Comparison of ENCODE assay signal across 1 cellular context in genomic region chr16:3004781-3005284, GRCh38.
TF ChIP-seq lines count a peak whose summit lies in the region.

No MANE protein-coding gene starts in this region.

TF ChIP-seq in HCT116, 20 proteins besides CTCF, POLR2A, EP300 and RAD21:
- TF ChIP-seq SP1 (IDR thresholded peaks at IDR 0.05; ENCODE audit: low read depth): no peak
- no peak for TF ChIP-seq EGR1 (IDR thresholded peaks at IDR 0.05; ENCODE audit: low read depth)
- TF ChIP-seq, protein P1, sequence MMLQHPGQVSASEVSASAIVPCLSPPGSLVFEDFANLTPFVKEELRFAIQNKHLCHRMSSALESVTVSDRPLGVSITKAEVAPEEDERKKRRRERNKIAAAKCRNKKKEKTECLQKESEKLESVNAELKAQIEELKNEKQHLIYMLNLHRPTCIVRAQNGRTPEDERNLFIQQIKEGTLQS (IDR thresholded peaks at IDR 0.05): no peak
- no peak for TF ChIP-seq ZFX (IDR thresholded peaks at IDR 0.05)
- TF ChIP-seq TCF7L2 (IDR thresholded peaks at IDR 0.05; ENCODE audit: borderline replicate concordance, extremely low read depth, insufficient read depth, insufficient read length): no peak
- TF ChIP-seq YY1 (IDR thresholded peaks at IDR 0.05; ENCODE audit: extremely low read depth, insufficient replicate concordance, low read depth, low read length): no peak
- no peak for TF ChIP-seq CBX3 (IDR thresholded peaks at IDR 0.05; ENCODE audit: low read depth)
- TF ChIP-seq SRF (IDR thresholded peaks at IDR 0.05; ENCODE audit: low read depth): no peak
- TF ChIP-seq, protein P2, sequence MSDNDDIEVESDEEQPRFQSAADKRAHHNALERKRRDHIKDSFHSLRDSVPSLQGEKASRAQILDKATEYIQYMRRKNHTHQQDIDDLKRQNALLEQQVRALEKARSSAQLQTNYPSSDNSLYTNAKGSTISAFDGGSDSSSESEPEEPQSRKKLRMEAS (IDR thresholded peaks at IDR 0.05): no peak
- no peak for TF ChIP-seq REST (IDR thresholded peaks at IDR 0.05; ENCODE audit: low read depth)
- no peak for TF ChIP-seq SIN3A (IDR thresholded peaks at IDR 0.05; ENCODE audit: low read depth)
- no peak for TF ChIP-seq POLR2AphosphoS5 (IDR thresholded peaks at IDR 0.05; ENCODE audit: low read depth, low read length)
- no peak for TF ChIP-seq CEBPB (IDR thresholded peaks at IDR 0.05; ENCODE audit: low read depth)
- no peak for TF ChIP-seq EZH2 (IDR thresholded peaks at IDR 0.05)
- no peak for TF ChIP-seq ZNF274 (IDR thresholded peaks at IDR 0.05; ENCODE audit: low read depth, low read length)
- no peak for TF ChIP-seq ZBTB33 (IDR thresholded peaks at IDR 0.05; ENCODE audit: extremely low read depth, insufficient replicate concordance, low read length)
